In the genomic region with DNA sequence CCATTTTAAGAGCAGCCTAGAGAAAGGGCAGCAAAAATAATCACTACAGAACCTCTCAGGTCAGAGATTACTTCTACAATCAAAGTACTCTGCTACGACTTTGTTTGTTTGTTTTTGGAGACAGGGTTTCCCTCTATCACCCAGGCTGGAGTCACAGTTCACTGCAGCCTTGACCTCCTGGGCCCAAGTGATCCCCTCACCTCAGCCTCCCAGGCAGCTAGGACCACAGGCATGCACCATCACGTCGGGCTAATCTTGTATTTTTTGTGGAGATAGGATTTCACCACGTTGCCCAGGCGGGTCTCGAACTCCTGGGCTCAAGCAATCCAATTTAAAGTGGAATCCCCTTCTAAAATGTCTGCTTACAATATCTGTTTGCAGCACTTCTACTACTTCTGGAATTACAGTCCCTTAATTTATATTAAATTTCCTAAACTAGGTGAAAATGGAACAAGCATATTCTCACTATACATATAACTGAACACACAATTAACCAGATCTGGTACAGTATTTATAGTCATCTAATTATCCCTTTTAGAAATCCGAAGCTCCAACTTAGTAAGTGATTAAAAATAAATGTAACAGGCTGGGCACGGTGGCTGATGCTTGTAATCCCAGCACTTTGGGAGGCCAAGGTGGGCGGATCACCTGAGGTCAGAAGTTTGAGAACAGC, we compare ENCODE assay signal across 21 cellular contexts. TPM values are rescaled to one million over a fixed set of nuclear protein-coding genes. Genes with fewer than 3 reads are reported as not detected.
DNase-seq lines count a peak whose midpoint lies in the region; ATAC-seq and TF ChIP-seq lines count a peak whose summit lies in the region.
"Had no signal": no experiment of that assay in that cellular context is flagged by ENCODE, and none has a peak within 500 bp of the region (broad histone marks: within the 10 kb centered on the region; RNA-seq: fewer than 3 reads in every experiment).

No MANE protein-coding gene starts in this region.

- in situ Hi-C loops in brain microvascular endothelial cell (cut with HindIII; ENCODE audit: low pct_ligation_motif_present, low sequenced_read_pairs) = no loop called here

- peaks cover 4% of the 10 kb centered on the region for H3K4me1 ChIP-seq in right cardiac atrium (ENCODE audit: control insufficient read depth, insufficient read depth, low read length)
- H3K4me1 ChIP-seq: parathyroid adenoma had no signal

- H3K4me3 Mint-ChIP-seq in nephron progenitor cell = peak overlapping the region; percentile 15
- H3K4me3 Mint-ChIP-seq: activated naive CD8-positive, alpha-beta T cell; activated T-cell treated with anti-CD3 and anti-CD28 coated beads, Interleukin-2, amount 50 U/mL, for 72 hours; CD4-positive, CD25-positive, alpha-beta regulatory T cell; immature natural killer cell had no signal

- peak in 1 of 3 donors; percentile 33 for DNase-seq in right cardiac atrium
- DNase-seq in cardiac septum (ENCODE audit: low spot score) = no peak
- no peak for DNase-seq in brain microvascular endothelial cell
- DNase-seq in nephron progenitor cell = peak; percentile 52
- no peak for DNase-seq in kidney glomerular epithelial cell (lab: John Stamatoyannopoulos, UW)
- no peak for DNase-seq in erythroblast (lab: John Stamatoyannopoulos, UW)
- DNase-seq: activated T-cell treated with anti-CD3 and anti-CD28 coated beads, Interleukin-2, amount 50 U/mL, for 72 hours; CD4-positive, CD25-positive, alpha-beta regulatory T cell; DMS 273 treated with DMSO at 0.1 percent for 48 hours; esophagus squamous epithelium; immature natural killer cell; NCI-H1436; small intestine; stimulated activated CD4-positive, alpha-beta T cell treated with anti-CD3 and anti-CD28 coated beads, Interleukin-4, amount 100 ng/mL, for 1 hour; uterus had no signal

- H3K9me3 ChIP-seq in right cardiac atrium (ENCODE audit: control insufficient read depth, low read length) = no peaks in the 10 kb centered on the region
- H3K9me3 ChIP-seq: esophagus squamous epithelium, SJSA1, uterus had no signal

- WGBS in right cardiac atrium = 51% methylated on average over 9 of the region's 9 CpGs

- H3K36me3 Mint-ChIP-seq in nephron progenitor cell (ENCODE audit: low read depth) = no peaks in the 10 kb centered on the region
- H3K36me3 Mint-ChIP-seq: activated naive CD8-positive, alpha-beta T cell; CD4-positive, CD25-positive, alpha-beta regulatory T cell; immature natural killer cell had no signal

- H3K27ac ChIP-seq in right cardiac atrium (ENCODE audit: low read length) = peak overlapping the region; percentile 44
- peak overlapping the region; percentile 42 for H3K27ac ChIP-seq in brain microvascular endothelial cell
- H3K27ac ChIP-seq: esophagus squamous epithelium, parathyroid adenoma, SJSA1, uterus had no signal

- H3K27me3 ChIP-seq in right cardiac atrium (ENCODE audit: control insufficient read depth, insufficient read depth) (no peaks in the 10 kb centered on the region), brain microvascular endothelial cell (replicated peaks) (no peaks in the 10 kb centered on the region)
- H3K27me3 ChIP-seq: SJSA1, uterus had no signal

- H3K27me3 Mint-ChIP-seq in nephron progenitor cell (ENCODE audit: low read depth, poor library complexity) = peaks cover 8% of the 10 kb centered on the region

- H3K4me1 Mint-ChIP-seq in nephron progenitor cell = peaks cover 48% of the 10 kb centered on the region

- H3K4me3 ChIP-seq in right cardiac atrium (ENCODE audit: low read length) = no peak overlapping the region
- peak overlapping the region; percentile 32 for H3K4me3 ChIP-seq in brain microvascular endothelial cell (ENCODE audit: low read depth, low read length)
- H3K4me3 ChIP-seq: esophagus squamous epithelium, SJSA1, uterus had no signal

- no peaks in the 10 kb centered on the region for H3K9me3 Mint-ChIP-seq in nephron progenitor cell
- H3K9me3 Mint-ChIP-seq: activated T-cell treated with anti-CD3 and anti-CD28 coated beads, Interleukin-2, amount 50 U/mL, for 72 hours; immature natural killer cell had no signal

- no peak for TF ChIP-seq POLR2A in erythroblast (IDR thresholded peaks at IDR 0.05; ENCODE audit: low read length)

- intact Hi-C loops in right cardiac atrium (cut with DNase I) = no loop called here
- intact Hi-C loops in cardiac septum (cut with DNase I) = no loop called here

- peaks cover 25% of the 10 kb centered on the region for H3K36me3 ChIP-seq in brain microvascular endothelial cell (replicated peaks)
- H3K36me3 ChIP-seq: esophagus squamous epithelium, uterus had no signal

- ATAC-seq in right cardiac atrium = no peak
- no peak for ATAC-seq in HG02623 (IDR thresholded peaks at IDR 0.05; ENCODE audit: unreplicated experiment)
- ATAC-seq in HG02973 (IDR thresholded peaks at IDR 0.05; ENCODE audit: unreplicated experiment) = no peak
- ATAC-seq: activated CD4-positive, CD25-positive, alpha-beta regulatory T cell treated with anti-CD3 and anti-CD28 coated beads, Interleukin-2, amount 50 U/mL, for 24 hours; activated T-cell treated with anti-CD3 and anti-CD28 coated beads, Interleukin-2, amount 50 U/mL, for 72 hours had no signal

- TF ChIP-seq CTCF in brain microvascular endothelial cell (IDR thresholded peaks at IDR 0.05; ENCODE audit: low read depth, low read length, missing control alignments) (no peak), nephron progenitor cell (IDR thresholded peaks at IDR 0.05) (no peak)

- H3K27ac Mint-ChIP-seq in nephron progenitor cell = peak overlapping the region; percentile 22
- H3K27ac Mint-ChIP-seq: activated naive CD8-positive, alpha-beta T cell; activated T-cell treated with anti-CD3 and anti-CD28 coated beads, Interleukin-2, amount 50 U/mL, for 72 hours; CD4-positive, CD25-positive, alpha-beta regulatory T cell; immature natural killer cell had no signal

RNA-seq across cellular contexts. Expression of a gene that starts 4.4 kb away (rescaled TPM):
- total RNA-seq in right cardiac atrium (10 to 100 TPM; 29.7 to 61.6 (median 48.5) TPM), cardiac septum (78.0 TPM)
- 28.9 TPM for polyA plus RNA-seq in right cardiac atrium
- total RNA-seq: CD4-positive, CD25-positive, alpha-beta regulatory T cell had no signal
